Comparison of ENCODE assay signal across 1 cellular context in genomic region chr11:65498977-65499712, GRCh38.
TF ChIP-seq lines count a peak whose summit lies in the region.

Gene MALAT1, plus strand, starts transcription at chr11:65499045.

TF ChIP-seq in HEK293, 187 proteins besides CTCF, POLR2A, EP300 and RAD21 (continued from another document and continues in another):
- peak; percentile 14; the same call in 1 of the 2 replicates for TF ChIP-seq SP3 (tag by site-specific recombination; IDR thresholded peaks at IDR 0.05)
- peak; percentile 70 for TF ChIP-seq INSM2 (tag by site-specific recombination; IDR thresholded peaks at IDR 0.05)
- no peak for TF ChIP-seq ZNF311 (tag by site-specific recombination; IDR thresholded peaks at IDR 0.05; ENCODE audit: borderline replicate concordance)
- TF ChIP-seq AEBP2 (tag by site-specific recombination; IDR thresholded peaks at IDR 0.05; ENCODE audit: borderline replicate concordance): no peak
- TF ChIP-seq ZNF174 (tag by site-specific recombination; IDR thresholded peaks at IDR 0.05): no peak
- TF ChIP-seq ZNF791 (tag by site-specific recombination; IDR thresholded peaks at IDR 0.05): no peak
- no peak for TF ChIP-seq ZSCAN5A (tag by site-specific recombination; IDR thresholded peaks at IDR 0.05)
- no peak for TF ChIP-seq ZNF26 (tag by site-specific recombination; IDR thresholded peaks at IDR 0.05)
- TF ChIP-seq ZNF112 (tag by site-specific recombination; IDR thresholded peaks at IDR 0.05): no peak
- peak; percentile 64 for TF ChIP-seq SP7 (tag by site-specific recombination; IDR thresholded peaks at IDR 0.05)
- TF ChIP-seq ZSCAN30 (tag by site-specific recombination; IDR thresholded peaks at IDR 0.05): peak; percentile 91
- peak; percentile 45 for TF ChIP-seq ZNF629 (tag by site-specific recombination; IDR thresholded peaks at IDR 0.05)
- TF ChIP-seq ZNF660 (tag by site-specific recombination; IDR thresholded peaks at IDR 0.05): peak; percentile 89
- 0 out of 2 replicates have a peak, but pooled peaks have one; percentile 41 for TF ChIP-seq ZNF561 (tag by site-specific recombination; IDR thresholded peaks at IDR 0.05; ENCODE audit: borderline replicate concordance)
- TF ChIP-seq BCL11B (tag by site-specific recombination; IDR thresholded peaks at IDR 0.05; ENCODE audit: low read depth): no peak
- TF ChIP-seq ZNF623 (tag by site-specific recombination; IDR thresholded peaks at IDR 0.05): peak; percentile 3; the same call in 1 of the 2 replicates
- no peak for TF ChIP-seq ZSCAN18 (tag by site-specific recombination; IDR thresholded peaks at IDR 0.05)
- peak; percentile 56; the same call in 1 of the 2 replicates for TF ChIP-seq KLF1 (tag by site-specific recombination; IDR thresholded peaks at IDR 0.05)
- no peak for TF ChIP-seq PRDM10 (tag by site-specific recombination; IDR thresholded peaks at IDR 0.05)
- TF ChIP-seq ZNF645 (tag by site-specific recombination; IDR thresholded peaks at IDR 0.05): no peak
- no peak for TF ChIP-seq ZFP3 (tag by site-specific recombination; IDR thresholded peaks at IDR 0.05; ENCODE audit: low read depth)
- TF ChIP-seq TCF7L2 (IDR thresholded peaks at IDR 0.05; ENCODE audit: borderline replicate concordance, low read depth, low read length): peak; percentile 49; the same call in 1 of the 2 replicates
- no peak for TF ChIP-seq KLF16 (tag by site-specific recombination; IDR thresholded peaks at IDR 0.05)
- no peak for TF ChIP-seq ZNF354C (tag by site-specific recombination; IDR thresholded peaks at IDR 0.05; ENCODE audit: borderline replicate concordance, low read depth)
- TF ChIP-seq WT1 (tag by site-specific recombination; IDR thresholded peaks at IDR 0.05): peak; percentile 70
- TF ChIP-seq ZNF48 (tag by site-specific recombination; IDR thresholded peaks at IDR 0.05): no peak
- peak; percentile 50; the same call in 1 of the 2 replicates for TF ChIP-seq ZNF449 (tag by site-specific recombination; IDR thresholded peaks at IDR 0.05)
- no peak for TF ChIP-seq ZNF639 (tag by site-specific recombination; IDR thresholded peaks at IDR 0.05)
- TF ChIP-seq ZNF501 (tag by site-specific recombination; IDR thresholded peaks at IDR 0.05): peak; percentile 71
- TF ChIP-seq KLF8 (tag by site-specific recombination; IDR thresholded peaks at IDR 0.05): peak; percentile 91; the same call in 1 of the 2 replicates
- no peak for TF ChIP-seq ZBTB6 (tag by site-specific recombination; IDR thresholded peaks at IDR 0.05)
- 0 out of 2 replicates have a peak, but pooled peaks have one; percentile 35 for TF ChIP-seq ZBTB7A (tag by site-specific recombination; IDR thresholded peaks at IDR 0.05; ENCODE audit: low read depth)
- TF ChIP-seq ZNF513 (tag by site-specific recombination; IDR thresholded peaks at IDR 0.05): peak; percentile 39; the same call in 1 of the 2 replicates
- peak; percentile 5; the same call in 1 of the 2 replicates for TF ChIP-seq ZNF335 (tag by site-specific recombination; conservative IDR thresholded peaks at IDR 0.05)
- 0 out of 2 replicates have a peak, but pooled peaks have one; percentile 91 for TF ChIP-seq KLF7 (tag by site-specific recombination; IDR thresholded peaks at IDR 0.05; ENCODE audit: borderline replicate concordance)
- TF ChIP-seq HIC1 (tag by site-specific recombination; IDR thresholded peaks at IDR 0.05): peak; percentile 84
